21 cellular contexts compared by ENCODE assay signal in the genomic region with DNA sequence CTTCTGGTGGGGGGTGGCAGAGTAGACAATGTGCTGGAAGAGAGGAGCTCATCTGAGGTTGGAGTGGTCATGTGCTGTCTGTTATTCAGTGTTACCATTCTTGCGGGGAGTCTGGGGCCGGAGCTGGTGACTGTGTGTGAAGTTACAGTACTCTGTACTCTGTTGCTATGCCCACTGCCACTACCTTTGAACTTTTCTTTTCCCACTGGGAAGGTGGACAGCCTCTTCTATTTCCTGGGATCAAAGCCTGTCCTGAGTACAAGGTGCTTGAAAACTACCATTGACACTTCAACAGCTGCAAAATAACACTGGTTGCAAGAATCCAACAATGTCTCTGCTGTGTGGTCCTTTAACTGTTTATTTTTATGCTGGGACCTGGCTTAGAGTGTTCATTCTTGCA.
"Had no signal": no experiment of that assay in that cellular context is flagged by ENCODE, and none has a peak within 500 bp of the region (broad histone marks: within the 10 kb centered on the region; RNA-seq: fewer than 3 reads in every experiment).

No MANE protein-coding gene starts in this region.

- H3K27ac Mint-ChIP-seq: activated naive CD8-positive, alpha-beta T cell treated with anti-CD3 and anti-CD28 coated beads, Interleukin-2, amount 10 ng/mL, durations not matched to agents 7 days and 5 days; T-helper 1 cell treated with Interleukin-12 subunit alpha and Interleukin-12 subunit beta and Interleukin-4 antibody, amounts not matched to agents 30 μg/mL and 1 μg/mL, for 36 hours had no signal

- H3K4me1 ChIP-seq: body of pancreas, upper lobe of right lung had no signal

- H3K27me3 Mint-ChIP-seq: activated naive CD8-positive, alpha-beta T cell treated with anti-CD3 and anti-CD28 coated beads, Interleukin-2, amount 10 ng/mL, durations not matched to agents 7 days and 5 days; memory B cell; naive B cell had no signal

- DNase-seq: activated CD4-positive, alpha-beta T cell treated with anti-CD3 and anti-CD28 coated beads for 1 hour; activated naive CD4-positive, alpha-beta T cell treated with Interleukin-2 at 50 U/mL for 16 hours; activated naive CD8-positive, alpha-beta T cell treated with anti-CD3 and anti-CD28 coated beads, Interleukin-2, amount 10 ng/mL, durations not matched to agents 7 days and 5 days; body of pancreas; central memory CD4-positive, alpha-beta T cell; dorsolateral prefrontal cortex; foreskin fibroblast; glutamatergic neuron; naive B cell; ovary; stimulated activated CD4-positive, alpha-beta T cell treated with anti-CD3 and anti-CD28 coated beads, Interleukin-4, amount 100 ng/mL, for 1 hour; stomach; upper lobe of right lung had no signal

- H3K4me3 ChIP-seq: body of pancreas, dorsolateral prefrontal cortex, ovary, smooth muscle cell, stomach, thoracic aorta, upper lobe of right lung had no signal

- FAIRE-seq: colon had no signal

- H3K9me3 ChIP-seq: body of pancreas, ovary, thoracic aorta, upper lobe of right lung had no signal

- H3K27me3 ChIP-seq: body of pancreas, dorsolateral prefrontal cortex, ovary, stomach, upper lobe of right lung had no signal

- H3K27ac ChIP-seq: body of pancreas, epithelial cell of prostate, ovary, stomach, thoracic aorta, upper lobe of right lung, VCaP had no signal

- H3K4me3 Mint-ChIP-seq: activated naive CD8-positive, alpha-beta T cell treated with anti-CD3 and anti-CD28 coated beads, Interleukin-2, amount 10 ng/mL, durations not matched to agents 7 days and 5 days; memory B cell; T-helper 1 cell treated with Interleukin-12 subunit alpha and Interleukin-12 subunit beta and Interleukin-4 antibody, amounts not matched to agents 30 μg/mL and 1 μg/mL, for 36 hours had no signal

- ATAC-seq: body of pancreas, sciatic nerve, upper lobe of right lung had no signal

- H3K36me3 ChIP-seq: ovary, thoracic aorta had no signal

- H3K4me2 ChIP-seq: smooth muscle cell had no signal

- H3K9me3 Mint-ChIP-seq: memory B cell had no signal
